Comparison of ENCODE assay signal across 22 cellular contexts in genomic region chr22:23161574-23161973, GRCh38. TPM values are rescaled to one million over a fixed set of nuclear protein-coding genes. Genes with fewer than 3 reads are reported as not detected.
DNase-seq lines count a peak whose midpoint lies in the region; ATAC-seq, FAIRE-seq and TF ChIP-seq lines count a peak whose summit lies in the region.
"Had no signal": no experiment of that assay in that cellular context is flagged by ENCODE, and none has a peak within 500 bp of the region (broad histone marks: within the 10 kb centered on the region; RNA-seq: fewer than 3 reads in every experiment).

No MANE protein-coding gene starts in this region.

- TF ChIP-seq POLR2A in HepG2 (IDR thresholded peaks at IDR 0.05; ENCODE audit: insufficient read depth in 1 of 2, low read depth in 2 of 2, low read length in 2 of 2) (no peak), right lobe of liver (IDR thresholded peaks at IDR 0.05) (no peak), K562 (conservative IDR thresholded peaks at IDR 0.05) (no peak), spleen (IDR thresholded peaks at IDR 0.05) (no peak)

- H3K27ac ChIP-seq in HepG2 (ENCODE audit: extremely low read length, insufficient read depth, low read length) (peak overlapping the region; percentile 1), right lobe of liver (no peak overlapping the region), K562 (ENCODE audit: extremely low read depth, low read depth, low read length) (no peak overlapping the region), spleen (no peak overlapping the region)
- H3K27ac ChIP-seq: A549; BLaER1 treated with 17β-estradiol and CSF1 and Interleukin-3, amounts not matched to agents 10 nM and 100 nM had no signal

- DNase-seq in HepG2 (ENCODE audit: low spot score) (no peak), right lobe of liver (no peak), K562 (ENCODE audit: extremely low read depth in 1 of 4, low spot score in 3 of 4) (no peak), spleen (peak; percentile 68), frontal cortex (ENCODE audit: low spot score in 2 of 2) (no peak)
- no peak for DNase-seq in activated CD4-positive, alpha-beta T cell treated with anti-CD3 and anti-CD28 coated beads for 36 hours
- DNase-seq: 8988T; ACHN; AML-193; BE2C; Caco-2; CD4-positive, CD25-positive, alpha-beta regulatory T cell; CD8-positive, alpha-beta T cell; DMS153; DND-41; GOT3; H9 had no signal

- POLR2A ChIA-PET in HepG2 (lab: Yijun Ruan, JAX), result interaction anchor here (0.9 kb wide), 1 partner anchor 15 kb away, joined by 3 read pairs; no protein-coding TSS in a partner anchor
- POLR2A ChIA-PET in K562 (lab: Yijun Ruan, JAX), result interaction anchor here (0.7 to 86.5 kb wide), 7 partner anchors 22 to 686 kb away, joined by 3 to 3476 read pairs (median 5); partner anchors contain the start of genes BCR and RAB36
- POLR2A ChIA-PET in activated CD4-positive, alpha-beta T cell treated with anti-CD3 and anti-CD28 coated beads for 36 hours (lab: Charles Lee), result no interaction called here

- H3K9me3 Mint-ChIP-seq in activated CD4-positive, alpha-beta T cell treated with anti-CD3 and anti-CD28 coated beads for 36 hours (ENCODE audit: low read depth), result no peaks in the 10 kb centered on the region
- H3K9me3 Mint-ChIP-seq: CD4-positive, CD25-positive, alpha-beta regulatory T cell; CD8-positive, alpha-beta T cell; H9 had no signal

- FAIRE-seq in HepG2 (lab: Jason Lieb, UNC), result peak; percentile 36
- no peak for FAIRE-seq in K562 (lab: Jason Lieb, UNC)
- FAIRE-seq in frontal cortex (lab: Jason Lieb, UNC), result no peak
- FAIRE-seq: A549, G401.6, GM12892 had no signal

- TF ChIP-seq CTCF in HepG2 (CRISPR knock-in tag; IDR thresholded peaks at IDR 0.05), result no peak
- TF ChIP-seq CTCF in right lobe of liver (IDR thresholded peaks at IDR 0.05), result no peak
- 0 out of 6 replicates have a peak, but pooled peaks of 1 of the 3 experiments have one; percentile 14 for TF ChIP-seq CTCF in K562 (IDR thresholded peaks at IDR 0.05 in 2 of 3, conservative IDR thresholded peaks at IDR 0.05 in 1 of 3; ENCODE audit: insufficient read depth in 2 of 3, low read depth in 1 of 3, low read length in 3 of 3)
- TF ChIP-seq CTCF in spleen (IDR thresholded peaks at IDR 0.05 in 8 of 11, conservative IDR thresholded peaks at IDR 0.05 in 3 of 11), result no peak

- no peaks in the 10 kb centered on the region for H3K36me3 ChIP-seq in HepG2 (replicated peaks in 1 of 2; ENCODE audit: control insufficient read depth in 1 of 2, insufficient read depth in 2 of 2, low read length in 2 of 2)
- no peaks in the 10 kb centered on the region for H3K36me3 ChIP-seq in right lobe of liver
- no peaks in the 10 kb centered on the region for H3K36me3 ChIP-seq in K562 (ENCODE audit: control insufficient read depth, insufficient read depth, low read length)
- H3K36me3 ChIP-seq in spleen, result peaks cover 0 to 4% (median 0%) of the 10 kb centered on the region in 6 donors
- H3K36me3 ChIP-seq: BE2C; BLaER1 treated with 17β-estradiol and CSF1 and Interleukin-3, amounts not matched to agents 10 nM and 100 nM had no signal

- ATAC-seq in HepG2, result peak; percentile 48
- ATAC-seq in right lobe of liver, result no peak
- ATAC-seq in K562, result peak; percentile 11
- ATAC-seq in activated CD4-positive, alpha-beta T cell treated with anti-CD3 and anti-CD28 coated beads for 36 hours, result no peak
- ATAC-seq: A549; CD8-positive, alpha-beta T cell; HCT116 had no signal

- TF ChIP-seq EP300 in HepG2 (IDR thresholded peaks at IDR 0.05; ENCODE audit: low read depth in 2 of 2, low read length in 2 of 2), result no peak
- TF ChIP-seq EP300 in HepG2 (CRISPR knock-in tag; IDR thresholded peaks at IDR 0.05; ENCODE audit: borderline replicate concordance), result no peak
- TF ChIP-seq EP300 in K562 (IDR thresholded peaks at IDR 0.05; ENCODE audit: low read length), result no peak

- no peak overlapping the region for H3K27ac Mint-ChIP-seq in activated CD4-positive, alpha-beta T cell treated with anti-CD3 and anti-CD28 coated beads for 36 hours
- H3K27ac Mint-ChIP-seq: CD8-positive, alpha-beta T cell had no signal

- intact Hi-C loops in HepG2 (cut with micrococcal nuclease; ENCODE audit: unreplicated experiment) (loop anchor here (2.0 kb wide), 1 partner anchor 13 kb away; no protein-coding TSS in a partner anchor), right lobe of liver (cut with DNase I) (loop anchor here in 1 of 2 donors (10.0 kb wide), 1 partner anchor 223 kb away; no protein-coding TSS in a partner anchor), K562 (cut with micrococcal nuclease) (no loop called here), spleen (cut with DNase I; ENCODE audit: low total_unique reads) (no loop called here)
- intact Hi-C loops in activated CD4-positive, alpha-beta T cell treated with anti-CD3 and anti-CD28 coated beads for 36 hours (cut with DNase I, micrococcal nuclease), result no loop called here

- H3K9ac ChIP-seq in HepG2 (ENCODE audit: insufficient read depth, low read depth, low read length), result no peak overlapping the region
- H3K9ac ChIP-seq in K562 (ENCODE audit: insufficient read depth in 1 of 2, low read depth in 2 of 2, low read length in 2 of 2), result peak overlapping the region in 1 of 2 experiments; percentile 30; a peak in 2 of 4 replicates
- H3K9ac ChIP-seq: BLaER1 treated with 17β-estradiol and CSF1 and Interleukin-3, amounts not matched to agents 10 nM and 100 nM had no signal

- no peak for TF ChIP-seq RAD21 in HepG2 (CRISPR knock-in tag; IDR thresholded peaks at IDR 0.05)
- TF ChIP-seq RAD21 in K562 (CRISPR knock-in tag; conservative IDR thresholded peaks at IDR 0.05 in 1 of 2, IDR thresholded peaks at IDR 0.05 in 1 of 2), result no peak

- H3K79me2 ChIP-seq in HepG2 (ENCODE audit: insufficient read depth, low read length) (no peaks in the 10 kb centered on the region), K562 (ENCODE audit: control insufficient read depth, insufficient read depth, low read length) (no peaks in the 10 kb centered on the region)

- WGBS in HepG2 (ENCODE audit: low lambda C conversion rate), result 3% methylated on average over 5 of the region's 13 CpGs
- no CpG with 5 or more reads among the region's 13 CpGs for WGBS in right lobe of liver (ENCODE audit: insufficient coverage, low coverage, low lambda C conversion rate, missing lambda C conversion rate)
- 15% methylated on average over 13 of the region's 13 CpGs for WGBS in K562 (ENCODE audit: insufficient coverage, low coverage, missing lambda C conversion rate)
- 82 to 91% (median 91%) methylated on average over 9 to 13 of the region's 13 CpGs for WGBS in spleen, 5 donors

- BruUV-seq in HepG2 (replicated peaks; lab: Mats Ljungman, UMichigan), result no TSS peak
- BruUV-seq in K562 (replicated peaks; lab: Mats Ljungman, UMichigan), result no TSS peak

- peaks cover 14% of the 10 kb centered on the region for H3K9me1 ChIP-seq in K562 (ENCODE audit: control insufficient read depth, insufficient read depth, low read length)

- no peaks in the 10 kb centered on the region for H3K4me1 Mint-ChIP-seq in activated CD4-positive, alpha-beta T cell treated with anti-CD3 and anti-CD28 coated beads for 36 hours
- H3K4me1 Mint-ChIP-seq: CD4-positive, CD25-positive, alpha-beta regulatory T cell had no signal

- no peak overlapping the region; a peak in 1 of 6 replicates for H3K4me3 ChIP-seq in HepG2 (replicated peaks in 1 of 3; ENCODE audit: insufficient read depth in 1 of 3, low read depth in 2 of 3, low read length in 3 of 3)
- H3K4me3 ChIP-seq in right lobe of liver, result no peak overlapping the region
- H3K4me3 ChIP-seq in K562, result no peak overlapping the region
- H3K4me3 ChIP-seq in spleen, result no peak overlapping the region
- H3K4me3 ChIP-seq: A549; BLaER1 treated with 17β-estradiol and CSF1 and Interleukin-3, amounts not matched to agents 10 nM and 100 nM had no signal

- peak overlapping the region; percentile 52 for H3K4me2 ChIP-seq in HepG2 (ENCODE audit: low read depth, low read length)
- no peak overlapping the region for H3K4me2 ChIP-seq in K562 (ENCODE audit: insufficient read depth, low read length)
- H3K4me2 ChIP-seq: A549; BLaER1 treated with 17β-estradiol and CSF1 and Interleukin-3, amounts not matched to agents 10 nM and 100 nM had no signal

- H4K20me1 ChIP-seq in HepG2 (ENCODE audit: insufficient read depth, low read length) (no peaks in the 10 kb centered on the region), K562 (replicated peaks; ENCODE audit: control insufficient read depth, insufficient read depth, low read length) (peaks cover 80% of the 10 kb centered on the region)
- H4K20me1 ChIP-seq: BLaER1 treated with 17β-estradiol and CSF1 and Interleukin-3, amounts not matched to agents 10 nM and 100 nM had no signal

- H3K4me1 ChIP-seq in HepG2 (ENCODE audit: insufficient read depth, low read length), result peaks cover 100% of the 10 kb centered on the region
- H3K4me1 ChIP-seq in right lobe of liver, result peaks cover 0 to 35% (median 10%) of the 10 kb centered on the region in 4 donors
- H3K4me1 ChIP-seq in K562 (replicated peaks in 1 of 2; ENCODE audit: control insufficient read depth in 2 of 2, insufficient read depth in 2 of 2, low read length in 2 of 2), result peaks cover 4 to 27% of the 10 kb centered on the region in 2 experiments; a peak in 4 of 5 replicates
- peaks cover 0 to 25% (median 3%) of the 10 kb centered on the region in 6 donors for H3K4me1 ChIP-seq in spleen
- H3K4me1 ChIP-seq: A549, BE2C had no signal

- no peaks in the 10 kb centered on the region for H3K9me3 ChIP-seq in HepG2 (ENCODE audit: low read length)
- no peaks in the 10 kb centered on the region for H3K9me3 ChIP-seq in right lobe of liver
- no peaks in the 10 kb centered on the region for H3K9me3 ChIP-seq in K562 (replicated peaks; ENCODE audit: control insufficient read depth, insufficient read depth, low read depth, low read length)
- H3K9me3 ChIP-seq in spleen, result no peaks in the 10 kb centered on the region
- H3K9me3 ChIP-seq: A549; BE2C; BLaER1 treated with 17β-estradiol and CSF1 and Interleukin-3, amounts not matched to agents 10 nM and 100 nM; Caco-2 had no signal

- CTCF ChIA-PET in HepG2 (lab: Yijun Ruan, JAX; ENCODE audit: low intra/inter-chr PET ratio, low total read pairs), result no interaction called here
- CTCF ChIA-PET in K562 (lab: Yijun Ruan, JAX; ENCODE audit: low intra/inter-chr PET ratio), result interaction anchor here (0.5 to 0.7 kb wide), 2 partner anchors 316 to 630 kb away, joined by 3 to 4 read pairs; no protein-coding TSS in a partner anchor
- CTCF ChIA-PET in activated CD4-positive, alpha-beta T cell treated with anti-CD3 and anti-CD28 coated beads for 36 hours (lab: Charles Lee), result no interaction called here

- in situ Hi-C loops in HepG2 (cut with HindIII; ENCODE audit: extremely low pct_ligation_motif_present, low pct_unique_long_range_greater_than_20kb) (loop anchor here (25.0 kb wide), 1 partner anchor 401 kb away; no protein-coding TSS in a partner anchor), K562 (cut with MboI) (loop anchor here (25.0 kb wide), 1 partner anchor 426 kb away; the partner anchor contains the start of gene IGLL1)

- H3K27me3 Mint-ChIP-seq in activated CD4-positive, alpha-beta T cell treated with anti-CD3 and anti-CD28 coated beads for 36 hours, result no peaks in the 10 kb centered on the region
- H3K27me3 Mint-ChIP-seq: CD4-positive, CD25-positive, alpha-beta regulatory T cell had no signal

- H3K36me3 Mint-ChIP-seq in activated CD4-positive, alpha-beta T cell treated with anti-CD3 and anti-CD28 coated beads for 36 hours (ENCODE audit: low read depth), result no peaks in the 10 kb centered on the region
- H3K36me3 Mint-ChIP-seq: CD4-positive, CD25-positive, alpha-beta regulatory T cell; CD8-positive, alpha-beta T cell had no signal

- H3K4me3 Mint-ChIP-seq in activated CD4-positive, alpha-beta T cell treated with anti-CD3 and anti-CD28 coated beads for 36 hours, result no peak overlapping the region
- H3K4me3 Mint-ChIP-seq: CD4-positive, CD25-positive, alpha-beta regulatory T cell; CD8-positive, alpha-beta T cell; H9 had no signal

- H3K27me3 ChIP-seq in HepG2 (ENCODE audit: control insufficient read depth in 1 of 2, insufficient read depth in 2 of 2, low read length in 2 of 2), result no peaks in the 10 kb centered on the region
- H3K27me3 ChIP-seq in right lobe of liver, result no peaks in the 10 kb centered on the region
- peaks cover 76 to 89% of the 10 kb centered on the region in 2 experiments for H3K27me3 ChIP-seq in K562 (ENCODE audit: control insufficient read depth in 2 of 2, insufficient read depth in 2 of 2, low read length in 2 of 2)
- no peaks in the 10 kb centered on the region for H3K27me3 ChIP-seq in spleen (replicated peaks in 1 of 7)
- H3K27me3 ChIP-seq: BE2C; BLaER1 treated with 17β-estradiol and CSF1 and Interleukin-3, amounts not matched to agents 10 nM and 100 nM had no signal

- no peak overlapping the region for H2AFZ ChIP-seq in HepG2 (ENCODE audit: low read length)
- H2AFZ ChIP-seq in K562 (ENCODE audit: low read depth, low read length), result no peak overlapping the region

RNA-seq across cellular contexts. Expression of gene RAB36, which starts 16.3 kb away (rescaled TPM):
- total RNA-seq in HepG2 (2016; rRNA removed; fragmentation: Illumina TruSeq; extraction: Trizol), result 0.20 and 0.24 TPM in 2 replicates
- 0.10 TPM in 1 of 2 replicates, not detected in the other for total RNA-seq in HepG2 (2016; cell fraction: cytosol; rRNA removed; fragmentation: Illumina TruSeq; extraction: Trizol; ENCODE audit: low read depth)
- 0.24 and 0.37 TPM in 2 replicates for total RNA-seq in HepG2 (2016; cell fraction: insoluble cytoplasmic fraction; rRNA removed; fragmentation: Illumina TruSeq; extraction: Trizol)
- 0.12 and 0.17 TPM in 2 replicates for total RNA-seq in HepG2 (2016; cell fraction: membrane; rRNA removed; fragmentation: Illumina TruSeq; extraction: Trizol)
- 0.19 TPM in 2 replicates for total RNA-seq in HepG2 (2016; cell fraction: nucleus; rRNA removed; fragmentation: Illumina TruSeq; extraction: Trizol)
- polyA plus RNA-seq in HepG2 (2011; rRNA removed), result 0.86 and 1.0 TPM in 2 replicates
- 0.74 and 0.89 TPM in 2 replicates for polyA plus RNA-seq in HepG2 (2011; cell fraction: cytosol; rRNA removed)
- 0.59 and 0.71 TPM in 2 replicates for polyA plus RNA-seq in HepG2 (2011; cell fraction: nucleus; rRNA removed)
- 0.49 and 0.95 TPM in 2 replicates for polyA plus RNA-seq in HepG2 (2012)
- polyA plus RNA-seq in HepG2 (2016; cell fraction: cytosol; fragmentation: Illumina TruSeq; extraction: Trizol; ENCODE audit: low read depth), result 0.03 and 0.05 TPM in 2 replicates
- polyA plus RNA-seq in HepG2 (2016; cell fraction: insoluble cytoplasmic fraction; fragmentation: Illumina TruSeq; extraction: Trizol; ENCODE audit: low read depth), result 0.22 and 0.23 TPM in 2 replicates
- polyA plus RNA-seq in HepG2 (2016; cell fraction: membrane; fragmentation: Illumina TruSeq; extraction: Trizol; ENCODE audit: low read depth), result 0.14 and 0.15 TPM in 2 replicates
- 0.19 and 0.33 TPM in 2 replicates for polyA plus RNA-seq in HepG2 (2016; cell fraction: nucleus; fragmentation: Illumina TruSeq; extraction: Trizol; ENCODE audit: insufficient read depth, low read depth)
- 0.02 and 2.6 TPM in 2 replicates for polyA minus RNA-seq in HepG2 (2011; rRNA and poly(A)+ RNA removed; ENCODE audit: low replicate concordance)
- 0.44 and 0.49 TPM in 2 replicates for polyA minus RNA-seq in HepG2 (2011; cell fraction: cytosol; rRNA and poly(A)+ RNA removed)
- 0.37 and 0.64 TPM in 2 replicates for polyA minus RNA-seq in HepG2 (2011; cell fraction: nucleus; rRNA and poly(A)+ RNA removed)
- total RNA-seq in right lobe of liver, result under 1 TPM; 0.07 to 0.65 (median 0.19) TPM
- not detected in 2 replicates for total RNA-seq in K562 (2011; cell fraction: chromatin; rRNA removed; ENCODE audit: low replicate concordance)
- not detected in 2 replicates for total RNA-seq in K562 (2011; cell fraction: nucleolus; rRNA removed)
- total RNA-seq in K562 (2011; cell fraction: nucleoplasm; rRNA removed), result not detected in 2 replicates
- 0.04 and 0.50 TPM in 2 replicates for total RNA-seq in K562 (2014; rRNA removed)
- not detected in 2 replicates for total RNA-seq in K562 (2014; rRNA removed; fragmentation: Illumina TruSeq; extraction: Trizol)
- not detected in 2 replicates for total RNA-seq in K562 (2015; rRNA removed; fragmentation: Illumina TruSeq; extraction: Trizol)
- 0.09 TPM in 1 of 2 replicates, not detected in the other for total RNA-seq in K562 (2021)
- polyA plus RNA-seq in K562 (2011; rRNA removed), result 0.01 and 0.04 TPM in 2 replicates
- polyA plus RNA-seq in K562 (2011; cell fraction: cytosol; rRNA removed), result 0.58 TPM in 1 of 2 replicates, not detected in the other
- 0.06 TPM in 1 of 2 replicates, not detected in the other for polyA plus RNA-seq in K562 (2011; cell fraction: nucleus; rRNA removed)
- 0.08 and 0.18 TPM in 2 replicates for polyA plus RNA-seq in K562 (2012)
- polyA plus RNA-seq in K562 (2014; fragmentation: Illumina TruSeq; extraction: Trizol), result not detected in 2 replicates
- polyA plus RNA-seq in K562 (2014; fragmentation: Nextera tagmentation; extraction: Ambion mirVana), result under 1 TPM; 0.04 to 0.08 TPM
- 0.08 TPM in 1 of 2 replicates, not detected in the other for polyA plus RNA-seq in K562 (2014; rRNA removed)
- 0.42 TPM in 1 of 2 replicates, not detected in the other for polyA minus RNA-seq in K562 (2011; rRNA and poly(A)+ RNA removed)
- polyA minus RNA-seq in K562 (2011; cell fraction: cytosol; rRNA and poly(A)+ RNA removed), result not detected in 2 replicates
- polyA minus RNA-seq in K562 (2011; cell fraction: nucleus; rRNA and poly(A)+ RNA removed), result 0.11 and 0.40 TPM in 2 replicates
- 1 to 10 TPM; 1.6 to 3.7 (median 2.7) TPM for total RNA-seq in spleen
- 1 to 10 TPM; 1.0 to 1.3 (median 1.2) TPM for polyA plus RNA-seq in spleen
- under 1 TPM; 0.35 to 0.50 TPM for total RNA-seq in activated CD4-positive, alpha-beta T cell treated with anti-CD3 and anti-CD28 coated beads for 36 hours
- 2.9 TPM for total RNA-seq in frontal cortex

RNA-seq across cellular contexts. Expression of gene BCR, which starts 18.7 kb away (rescaled TPM):
- total RNA-seq in HepG2 (2016; rRNA removed; fragmentation: Illumina TruSeq; extraction: Trizol) (33.6 and 35.4 TPM in 2 replicates), right lobe of liver (10 to 100 TPM; 22.7 to 28.8 (median 24.3) TPM), K562 (2014; rRNA removed) (81.7 and 100 TPM in 2 replicates), K562 (2014; rRNA removed; fragmentation: Illumina TruSeq; extraction: Trizol) (27.5 and 45.6 TPM in 2 replicates), K562 (2015; rRNA removed; fragmentation: Illumina TruSeq; extraction: Trizol) (65.7 and 68.4 TPM in 2 replicates), K562 (2021) (144 and 150 TPM in 2 replicates), spleen (10 to 100 TPM; 39.3 to 64.8 (median 56.3) TPM), frontal cortex (46.1 TPM)
- total RNA-seq in HepG2 (2016; cell fraction: cytosol; rRNA removed; fragmentation: Illumina TruSeq; extraction: Trizol; ENCODE audit: low read depth), result 10.9 and 12.3 TPM in 2 replicates
- 29.4 and 37.4 TPM in 2 replicates for total RNA-seq in HepG2 (2016; cell fraction: insoluble cytoplasmic fraction; rRNA removed; fragmentation: Illumina TruSeq; extraction: Trizol)
- total RNA-seq in HepG2 (2016; cell fraction: membrane; rRNA removed; fragmentation: Illumina TruSeq; extraction: Trizol), result 17.4 and 22.3 TPM in 2 replicates
- 26.4 and 32.2 TPM in 2 replicates for total RNA-seq in HepG2 (2016; cell fraction: nucleus; rRNA removed; fragmentation: Illumina TruSeq; extraction: Trizol)
- polyA plus RNA-seq in HepG2 (2011; rRNA removed) (19.9 and 21.9 TPM in 2 replicates), K562 (2011; rRNA removed) (20.9 and 36.8 TPM in 2 replicates), K562 (2014; fragmentation: Illumina TruSeq; extraction: Trizol) (45.8 and 60.4 TPM in 2 replicates), K562 (2014; fragmentation: Nextera tagmentation; extraction: Ambion mirVana) (under 1 TPM; 0.41 to 0.70 TPM), K562 (2014; rRNA removed) (34.9 and 36.1 TPM in 2 replicates), spleen (10 to 100 TPM; 15.2 to 21.9 (median 15.8) TPM)
- 28.9 and 33.8 TPM in 2 replicates for polyA plus RNA-seq in HepG2 (2011; cell fraction: cytosol; rRNA removed)
- polyA plus RNA-seq in HepG2 (2011; cell fraction: nucleus; rRNA removed), result 66.0 and 71.9 TPM in 2 replicates
- 21.2 and 25.3 TPM in 2 replicates for polyA plus RNA-seq in HepG2 (2012)
- polyA plus RNA-seq in HepG2 (2016; cell fraction: cytosol; fragmentation: Illumina TruSeq; extraction: Trizol; ENCODE audit: low read depth), result 2.3 and 4.6 TPM in 2 replicates
- 26.5 and 34.8 TPM in 2 replicates for polyA plus RNA-seq in HepG2 (2016; cell fraction: insoluble cytoplasmic fraction; fragmentation: Illumina TruSeq; extraction: Trizol; ENCODE audit: low read depth)
- polyA plus RNA-seq in HepG2 (2016; cell fraction: membrane; fragmentation: Illumina TruSeq; extraction: Trizol; ENCODE audit: low read depth), result 11.6 and 12.9 TPM in 2 replicates
- polyA plus RNA-seq in HepG2 (2016; cell fraction: nucleus; fragmentation: Illumina TruSeq; extraction: Trizol; ENCODE audit: insufficient read depth, low read depth), result 45.4 and 51.6 TPM in 2 replicates
- polyA minus RNA-seq in HepG2 (2011; rRNA and poly(A)+ RNA removed; ENCODE audit: low replicate concordance), result 67.7 and 82.7 TPM in 2 replicates
- 43.0 and 57.5 TPM in 2 replicates for polyA minus RNA-seq in HepG2 (2011; cell fraction: cytosol; rRNA and poly(A)+ RNA removed)
- polyA minus RNA-seq in HepG2 (2011; cell fraction: nucleus; rRNA and poly(A)+ RNA removed), result 24.6 and 32.1 TPM in 2 replicates
- 234 and 446 TPM in 2 replicates for total RNA-seq in K562 (2011; cell fraction: chromatin; rRNA removed; ENCODE audit: low replicate concordance)
- 279 and 314 TPM in 2 replicates for total RNA-seq in K562 (2011; cell fraction: nucleolus; rRNA removed)
- 196 and 222 TPM in 2 replicates for total RNA-seq in K562 (2011; cell fraction: nucleoplasm; rRNA removed)
- polyA plus RNA-seq in K562 (2011; cell fraction: cytosol; rRNA removed), result 26.4 and 31.1 TPM in 2 replicates
- polyA plus RNA-seq in K562 (2011; cell fraction: nucleus; rRNA removed), result 57.9 and 76.9 TPM in 2 replicates
- 73.9 and 75.3 TPM in 2 replicates for polyA plus RNA-seq in K562 (2012)
- 113 and 124 TPM in 2 replicates for polyA minus RNA-seq in K562 (2011; rRNA and poly(A)+ RNA removed)
- polyA minus RNA-seq in K562 (2011; cell fraction: cytosol; rRNA and poly(A)+ RNA removed), result 132 and 181 TPM in 2 replicates
- polyA minus RNA-seq in K562 (2011; cell fraction: nucleus; rRNA and poly(A)+ RNA removed), result 138 and 300 TPM in 2 replicates
- 10 to 100 TPM; 45.5 to 58.0 TPM for total RNA-seq in activated CD4-positive, alpha-beta T cell treated with anti-CD3 and anti-CD28 coated beads for 36 hours

RNA-seq across cellular contexts. Expression of gene RSPH14, which starts 19.8 kb away (rescaled TPM):
- total RNA-seq in HepG2 (2016; rRNA removed; fragmentation: Illumina TruSeq; extraction: Trizol) (1.1 and 1.3 TPM in 2 replicates), right lobe of liver (not detected), K562 (2014; rRNA removed) (not detected in 2 replicates), K562 (2014; rRNA removed; fragmentation: Illumina TruSeq; extraction: Trizol) (not detected in 2 replicates), K562 (2015; rRNA removed; fragmentation: Illumina TruSeq; extraction: Trizol) (not detected in 2 replicates), K562 (2021) (not detected in 2 replicates), spleen (under 1 TPM in 2 of 7 donors, not detected in 5; 0.52 to 0.77 TPM), frontal cortex (2.4 TPM)
- 0.35 and 0.71 TPM in 2 replicates for total RNA-seq in HepG2 (2016; cell fraction: cytosol; rRNA removed; fragmentation: Illumina TruSeq; extraction: Trizol; ENCODE audit: low read depth)
- 0.67 and 1.0 TPM in 2 replicates for total RNA-seq in HepG2 (2016; cell fraction: insoluble cytoplasmic fraction; rRNA removed; fragmentation: Illumina TruSeq; extraction: Trizol)
- 0.40 and 1.1 TPM in 2 replicates for total RNA-seq in HepG2 (2016; cell fraction: membrane; rRNA removed; fragmentation: Illumina TruSeq; extraction: Trizol)
- 0.94 TPM in 1 of 2 replicates, not detected in the other for total RNA-seq in HepG2 (2016; cell fraction: nucleus; rRNA removed; fragmentation: Illumina TruSeq; extraction: Trizol)
- polyA plus RNA-seq in HepG2 (2011; rRNA removed) (0.86 and 1.2 TPM in 2 replicates), K562 (2011; rRNA removed) (0.24 TPM in 1 of 2 replicates, not detected in the other), K562 (2014; fragmentation: Illumina TruSeq; extraction: Trizol) (not detected in 2 replicates), K562 (2014; fragmentation: Nextera tagmentation; extraction: Ambion mirVana) (under 1 TPM in 1 of 2 experiments, not detected in 1; 0.35 TPM), K562 (2014; rRNA removed) (not detected in 2 replicates), spleen (under 1 TPM in 2 of 3 donors, not detected in 1; 0.11 to 0.38 TPM)
- polyA plus RNA-seq in HepG2 (2011; cell fraction: cytosol; rRNA removed), result 0.55 and 0.93 TPM in 2 replicates
- polyA plus RNA-seq in HepG2 (2011; cell fraction: nucleus; rRNA removed), result 0.48 and 0.50 TPM in 2 replicates
- 0.58 and 2.0 TPM in 2 replicates for polyA plus RNA-seq in HepG2 (2012)
- 0.60 and 0.71 TPM in 2 replicates for polyA plus RNA-seq in HepG2 (2016; cell fraction: cytosol; fragmentation: Illumina TruSeq; extraction: Trizol; ENCODE audit: low read depth)
- polyA plus RNA-seq in HepG2 (2016; cell fraction: insoluble cytoplasmic fraction; fragmentation: Illumina TruSeq; extraction: Trizol; ENCODE audit: low read depth), result 0.40 and 1.1 TPM in 2 replicates
- polyA plus RNA-seq in HepG2 (2016; cell fraction: membrane; fragmentation: Illumina TruSeq; extraction: Trizol; ENCODE audit: low read depth), result 0.47 and 2.4 TPM in 2 replicates
- polyA plus RNA-seq in HepG2 (2016; cell fraction: nucleus; fragmentation: Illumina TruSeq; extraction: Trizol; ENCODE audit: insufficient read depth, low read depth), result 1.6 and 2.0 TPM in 2 replicates
- 1.4 TPM in 1 of 2 replicates, not detected in the other for polyA minus RNA-seq in HepG2 (2011; rRNA and poly(A)+ RNA removed; ENCODE audit: low replicate concordance)
- not detected in 2 replicates for polyA minus RNA-seq in HepG2 (2011; cell fraction: cytosol; rRNA and poly(A)+ RNA removed)
- 1.0 and 1.4 TPM in 2 replicates for polyA minus RNA-seq in HepG2 (2011; cell fraction: nucleus; rRNA and poly(A)+ RNA removed)
- total RNA-seq in K562 (2011; cell fraction: chromatin; rRNA removed; ENCODE audit: low replicate concordance), result not detected in 2 replicates
- not detected in 2 replicates for total RNA-seq in K562 (2011; cell fraction: nucleolus; rRNA removed)
- not detected in 2 replicates for total RNA-seq in K562 (2011; cell fraction: nucleoplasm; rRNA removed)
- polyA plus RNA-seq in K562 (2011; cell fraction: cytosol; rRNA removed), result not detected in 2 replicates
- polyA plus RNA-seq in K562 (2011; cell fraction: nucleus; rRNA removed), result 0.27 TPM in 1 of 2 replicates, not detected in the other
- not detected in 2 replicates for polyA plus RNA-seq in K562 (2012)
- not detected in 2 replicates for polyA minus RNA-seq in K562 (2011; rRNA and poly(A)+ RNA removed)
- not detected in 2 replicates for polyA minus RNA-seq in K562 (2011; cell fraction: cytosol; rRNA and poly(A)+ RNA removed)
- not detected in 2 replicates for polyA minus RNA-seq in K562 (2011; cell fraction: nucleus; rRNA and poly(A)+ RNA removed)
- total RNA-seq in activated CD4-positive, alpha-beta T cell treated with anti-CD3 and anti-CD28 coated beads for 36 hours, result under 1 TPM; 0.30 to 0.46 TPM
- total RNA-seq: CD4-positive, CD25-positive, alpha-beta regulatory T cell; H9 had no signal

Comparison
In these comparisons a context has a peak if more than half of its experiments do, and no peak if none do; other contexts are left out.
1. ATAC-seq: peak in HepG2 (single experiment) and K562 (single experiment); none in right lobe of liver (0 of 4) and activated CD4-positive, alpha-beta T cell treated with anti-CD3 and anti-CD28 coated beads for 36 hours (single experiment).
2. Of the 241 proteins assayed by ChIP-seq in both HepG2 and K562: peak only in HepG2: GATAD2A, HNRNPL, IRF9, MTA1, NR2C2, NR2F6 and 4 more; only in K562: HMGXB4, RFX5, SP2 and TCF7L2; in both: none; in neither: 225; mixed calls (peak in some experiments, not most) for 2.